ENCODE assay signal across 30 cellular contexts in the genomic region with DNA sequence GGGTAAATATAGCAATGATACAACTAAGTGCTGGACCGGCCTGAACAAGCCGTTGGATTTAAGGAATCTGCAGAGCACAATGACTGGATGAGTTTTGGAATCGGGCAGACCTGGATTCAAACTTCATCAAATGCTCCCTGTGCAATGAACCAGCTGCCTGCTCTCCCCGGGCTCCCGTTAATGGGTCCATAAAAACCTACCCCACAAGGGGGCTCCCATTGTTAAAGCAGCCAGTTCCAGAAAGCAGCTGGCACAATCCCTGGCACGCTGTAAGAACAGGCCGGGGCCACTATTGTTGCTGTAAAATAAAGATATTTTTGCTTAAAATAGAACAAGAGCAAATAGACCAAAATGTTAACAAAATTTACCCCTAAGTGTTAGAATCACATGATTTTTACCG.
A peak's percentile ranks its signal among the peaks of the same experiment; 100 is the strongest.
DNase-seq lines count a peak whose midpoint lies in the region; ATAC-seq and TF ChIP-seq lines count a peak whose summit lies in the region.
"Had no signal": no experiment of that assay in that cellular context is flagged by ENCODE, and none has a peak within 500 bp of the region (broad histone marks: within the 10 kb centered on the region; RNA-seq: fewer than 3 reads in every experiment).

No MANE protein-coding gene starts in this region.

- no peak overlapping the region for H3K27ac ChIP-seq in tibial nerve
- H3K27ac ChIP-seq in CD8-positive, alpha-beta memory T cell (ENCODE audit: low read depth, low read length), result no peak overlapping the region
- H3K27ac ChIP-seq: heart right ventricle, RWPE1, SK-N-MC, spleen, WERI-Rb-1 had no signal

- CTCF ChIA-PET in CD8-positive, alpha-beta memory T cell (lab: Charles Lee), result no interaction called here

- no peak for ATAC-seq in mucosa of descending colon
- ATAC-seq: heart right ventricle; left colon; stimulated activated effector memory CD8-positive, alpha-beta T cell treated with anti-CD3 and anti-CD28 coated beads, Interleukin-12 subunit alpha, Interleukin-12 subunit beta, amount 100 ng/mL, for 72 hours; T-helper 17 cell had no signal

- TF ChIP-seq CTCF in choroid plexus epithelial cell (conservative IDR thresholded peaks at IDR 0.05; ENCODE audit: low read depth, low read length) (peak; percentile 34), retinal pigment epithelial cell (conservative IDR thresholded peaks at IDR 0.05; ENCODE audit: low read depth, low read length) (peak; percentile 20), tibial nerve (IDR thresholded peaks at IDR 0.05) (peak in 1 of 5 experiments; percentile 22), mucosa of descending colon (IDR thresholded peaks at IDR 0.05) (no peak)

- no peaks in the 10 kb centered on the region for H3K27me3 ChIP-seq in tibial nerve
- no peaks in the 10 kb centered on the region for H3K27me3 ChIP-seq in CD8-positive, alpha-beta memory T cell (ENCODE audit: insufficient read depth, low read length, poor library complexity, severe bottlenecking)
- H3K27me3 ChIP-seq: heart right ventricle, MG63, spleen had no signal

- TF ChIP-seq POLR2A in tibial nerve (IDR thresholded peaks at IDR 0.05), result no peak

- H3K4me1 ChIP-seq in tibial nerve, result peaks cover 0 to 20% (median 0%) of the 10 kb centered on the region in 4 donors
- H3K4me1 ChIP-seq in CD8-positive, alpha-beta memory T cell (ENCODE audit: insufficient read depth, low read length), result no peaks in the 10 kb centered on the region
- H3K4me1 ChIP-seq in mucosa of descending colon (ENCODE audit: low read depth), result no peaks in the 10 kb centered on the region
- H3K4me1 ChIP-seq: heart right ventricle, spleen had no signal

- POLR2A ChIA-PET in CD8-positive, alpha-beta memory T cell (lab: Charles Lee), result no interaction called here

- H3K27ac Mint-ChIP-seq in CD8-positive, alpha-beta memory T cell, result no peak overlapping the region
- H3K27ac Mint-ChIP-seq: activated CD4-positive, alpha-beta T cell treated with anti-CD3 and anti-CD28 coated beads, Interleukin-2, amount 10 ng/mL, durations not matched to agents 7 days and 5 days; activated naive CD4-positive, alpha-beta T cell treated with anti-CD3 and anti-CD28 coated beads, Interleukin-2, amount 10 ng/mL, durations not matched to agents 7 days and 5 days; stimulated activated effector memory CD8-positive, alpha-beta T cell treated with anti-CD3 and anti-CD28 coated beads, Interleukin-12 subunit alpha, Interleukin-12 subunit beta, amount 100 ng/mL, for 72 hours; T-helper 17 cell had no signal

- H3K4me3 Mint-ChIP-seq in CD8-positive, alpha-beta memory T cell, result no peak overlapping the region
- H3K4me3 Mint-ChIP-seq: activated CD4-positive, alpha-beta T cell treated with anti-CD3 and anti-CD28 coated beads, Interleukin-2, amount 10 ng/mL, durations not matched to agents 7 days and 5 days; activated naive CD4-positive, alpha-beta T cell treated with anti-CD3 and anti-CD28 coated beads, Interleukin-2, amount 10 ng/mL, durations not matched to agents 7 days and 5 days; stimulated activated effector memory CD8-positive, alpha-beta T cell treated with anti-CD3 and anti-CD28 coated beads, Interleukin-12 subunit alpha, Interleukin-12 subunit beta, amount 100 ng/mL, for 72 hours; T-helper 17 cell had no signal

- peaks cover 0 to 6% (median 2%) of the 10 kb centered on the region in 5 donors for H3K9me3 Mint-ChIP-seq in CD8-positive, alpha-beta memory T cell

- DNase-seq in NCI-H82 (lab: John Stamatoyannopoulos, UW) (peak; percentile 7), NCI-H82 treated with DMSO at 0.1 percent for 48 hours (lab: John Stamatoyannopoulos, UW; ENCODE audit: unreplicated experiment) (no peak), NCI-H1092 (lab: John Stamatoyannopoulos, UW) (peak; percentile 33), choroid plexus epithelial cell (ENCODE audit: low read depth) (no peak), retinal pigment epithelial cell (ENCODE audit: low read depth) (no peak), tibial nerve (ENCODE audit: low spot score in 2 of 2) (no peak), mucosa of descending colon (no peak)
- DNase-seq in CD8-positive, alpha-beta memory T cell, result no peak
- DNase-seq: activated CD4-positive, alpha-beta T cell treated with anti-CD3 and anti-CD28 coated beads, Interleukin-2, amount 10 ng/mL, durations not matched to agents 7 days and 5 days; activated naive CD4-positive, alpha-beta T cell treated with anti-CD3 and anti-CD28 coated beads, Interleukin-2, amount 10 ng/mL, durations not matched to agents 7 days and 5 days; activated T-cell treated with anti-CD3 and anti-CD28 coated beads, Interleukin-2, amount 50 U/mL, for 48 hours; anterior cingulate cortex; C1 segment of cervical spinal cord; caudate nucleus; dermis blood vessel endothelial cell; heart right ventricle; left colon; mesenchymal stem cell; MG63; NCI-H1436 treated with DMSO at 0.1 percent for 48 hours; NCI-H526 treated with DMSO at 0.1 percent for 48 hours; occipital lobe; spleen; stimulated activated CD4-positive, alpha-beta T cell treated with anti-CD3 and anti-CD28 coated beads, Interleukin-2, amount 100 ng/mL, for 48 hours; substantia nigra; T-helper 17 cell; WERI-Rb-1 had no signal

- H3K9me3 ChIP-seq in tibial nerve (peaks cover 0 to 17% (median 4%) of the 10 kb centered on the region in 4 donors), mucosa of descending colon (peaks cover 4% of the 10 kb centered on the region)
- H3K9me3 ChIP-seq in CD8-positive, alpha-beta memory T cell (ENCODE audit: low read length), result peaks cover 5% of the 10 kb centered on the region
- H3K9me3 ChIP-seq: MG63 had no signal

- intact Hi-C loops in mucosa of descending colon (cut with DNase I, micrococcal nuclease), result no loop called here

- H3K36me3 Mint-ChIP-seq in CD8-positive, alpha-beta memory T cell, result no peaks in the 10 kb centered on the region

- H3K36me3 ChIP-seq in tibial nerve, result no peaks in the 10 kb centered on the region
- no peaks in the 10 kb centered on the region for H3K36me3 ChIP-seq in CD8-positive, alpha-beta memory T cell (ENCODE audit: insufficient read depth, low read length)
- no peaks in the 10 kb centered on the region for H3K36me3 ChIP-seq in mucosa of descending colon (ENCODE audit: low read depth)
- H3K36me3 ChIP-seq: heart right ventricle, MG63, spleen, WERI-Rb-1 had no signal

- H3K4me3 ChIP-seq in choroid plexus epithelial cell (ENCODE audit: low read depth, low read length) (no peak overlapping the region), retinal pigment epithelial cell (ENCODE audit: low read length) (no peak overlapping the region), tibial nerve (no peak overlapping the region), mucosa of descending colon (no peak overlapping the region)
- no peak overlapping the region for H3K4me3 ChIP-seq in CD8-positive, alpha-beta memory T cell (ENCODE audit: low read length)
- H3K4me3 ChIP-seq: heart right ventricle, MG63, SK-N-MC, spleen had no signal

- no peaks in the 10 kb centered on the region for H3K4me1 Mint-ChIP-seq in CD8-positive, alpha-beta memory T cell
- H3K4me1 Mint-ChIP-seq: activated CD4-positive, alpha-beta T cell treated with anti-CD3 and anti-CD28 coated beads, Interleukin-2, amount 10 ng/mL, durations not matched to agents 7 days and 5 days; activated naive CD4-positive, alpha-beta T cell treated with anti-CD3 and anti-CD28 coated beads, Interleukin-2, amount 10 ng/mL, durations not matched to agents 7 days and 5 days; T-helper 17 cell had no signal

- 55 to 56% methylated on average over 8 of the region's 8 CpGs for WGBS in tibial nerve, 2 donors

- no peak for TF ChIP-seq EP300 in tibial nerve (IDR thresholded peaks at IDR 0.05)

- H3K27me3 Mint-ChIP-seq in CD8-positive, alpha-beta memory T cell, result peaks cover 0 to 3% of the 10 kb centered on the region in 2 donors
- H3K27me3 Mint-ChIP-seq: activated CD4-positive, alpha-beta T cell treated with anti-CD3 and anti-CD28 coated beads, Interleukin-2, amount 10 ng/mL, durations not matched to agents 7 days and 5 days; activated naive CD4-positive, alpha-beta T cell treated with anti-CD3 and anti-CD28 coated beads, Interleukin-2, amount 10 ng/mL, durations not matched to agents 7 days and 5 days had no signal

Comparison
In these comparisons a context has a peak if more than half of its experiments do, and no peak if none do; other contexts are left out.
1. DNase-seq: peak in NCI-H82 (single experiment) and NCI-H1092 (single experiment); none in NCI-H82 treated with DMSO at 0.1 percent for 48 hours (single experiment), choroid plexus epithelial cell (single experiment), retinal pigment epithelial cell (single experiment), tibial nerve (0 of 2), CD8-positive, alpha-beta memory T cell (0 of 5) and mucosa of descending colon (0 of 3).